In genomic region chr11:12083380-12083779, GRCh38 we compare ENCODE assay signal across 1 cellular context.
A peak's percentile ranks its signal among the peaks of the same experiment; 100 is the strongest.
TF ChIP-seq lines count a peak whose summit lies in the region.

No MANE protein-coding gene starts in this region.

TF ChIP-seq in HepG2, 621 proteins besides CTCF, POLR2A, EP300 and RAD21 (continued from another document):
- TF ChIP-seq SMC3 (IDR thresholded peaks at IDR 0.05; ENCODE audit: low read length), result peak; percentile 59; the same call in 1 of the 2 replicates
